In the genomic region with DNA sequence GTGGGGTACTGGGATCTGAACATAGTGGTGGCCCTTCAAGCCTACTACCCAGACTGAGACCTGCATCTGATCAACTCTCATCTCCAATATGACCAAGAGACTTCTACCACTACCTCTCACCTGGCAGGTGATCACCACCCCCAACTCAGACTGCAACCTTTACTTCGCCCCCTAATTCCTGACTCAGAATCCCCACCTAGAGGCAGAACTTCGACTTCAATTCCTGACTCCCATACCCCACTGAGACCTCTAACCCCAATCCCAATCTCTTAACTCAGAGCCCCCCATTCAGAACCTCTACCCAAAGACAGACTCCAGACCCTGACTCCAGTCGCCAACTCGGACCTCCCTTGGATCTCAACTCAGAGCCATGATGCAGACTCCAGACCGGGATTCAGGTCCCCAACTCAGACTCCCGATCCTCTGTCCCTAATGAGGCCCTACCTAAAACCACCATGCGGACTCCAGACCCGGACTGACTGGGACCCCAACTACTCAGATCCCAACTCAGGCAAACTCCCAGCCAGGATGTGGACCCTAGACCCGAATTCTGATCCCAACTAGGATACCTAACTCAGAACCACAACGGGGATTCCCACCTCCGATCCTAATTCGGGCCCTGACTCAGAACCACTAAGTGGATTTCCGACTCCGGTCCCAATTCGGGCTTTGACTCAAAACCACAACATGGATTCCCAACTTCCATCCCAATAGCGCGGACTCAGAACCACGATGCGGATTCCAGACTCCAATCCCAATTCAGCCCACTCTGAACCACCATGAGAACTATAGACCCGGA, we compare ENCODE assay signal across 8 cellular contexts. TPM values are rescaled to one million over a fixed set of nuclear protein-coding genes. Genes with fewer than 3 reads are reported as not detected.
DNase-seq lines count a peak whose midpoint lies in the region; ATAC-seq and TF ChIP-seq lines count a peak whose summit lies in the region.

No MANE protein-coding gene starts in this region.

- H3K27me3 ChIP-seq in Karpas-422 (ENCODE audit: low read length) = no peaks in the 10 kb centered on the region
- no peaks in the 10 kb centered on the region for H3K27me3 ChIP-seq in muscle layer of duodenum (ENCODE audit: low read depth, low read length)

- H3K4me1 ChIP-seq in Karpas-422 (ENCODE audit: low read length) (peaks cover 68% of the 10 kb centered on the region), muscle layer of duodenum (ENCODE audit: control insufficient read depth in 1 of 2, insufficient read depth in 2 of 2, low read length in 2 of 2) (peaks cover 0 to 26% of the 10 kb centered on the region in 2 donors)

- no peak overlapping the region for H2AFZ ChIP-seq in Karpas-422 (ENCODE audit: low read length)

- peaks cover 59% of the 10 kb centered on the region for H3K79me2 ChIP-seq in Karpas-422 (ENCODE audit: low read length)

- peak overlapping the region; percentile 11; the same call in 1 of the 2 replicates for H3K27ac ChIP-seq in Karpas-422 (ENCODE audit: low read length)
- peak overlapping the region in 1 of 2 donors; percentile 98 for H3K27ac ChIP-seq in coronary artery
- H3K27ac ChIP-seq in muscle layer of duodenum (ENCODE audit: low read length) = no peak overlapping the region

- DNase-seq in AG09309 (ENCODE audit: low read depth) = no peak
- DNase-seq in Karpas-422 = no peak
- DNase-seq in coronary artery (ENCODE audit: low spot score) = peak; percentile 33
- DNase-seq in NCI-H524 treated with DMSO at 0.1 percent for 48 hours (lab: John Stamatoyannopoulos, UW) = no peak
- DNase-seq in SHP77 treated with DMSO at 0.1 percent for 48 hours (lab: John Stamatoyannopoulos, UW) = no peak

- TF ChIP-seq CTCF in AG09309 (IDR thresholded peaks at IDR 0.05; ENCODE audit: control insufficient read depth, insufficient read depth, low read depth, low read length, missing control alignments) = no peak
- TF ChIP-seq CTCF in coronary artery (IDR thresholded peaks at IDR 0.05) = no peak

- H3K4me3 ChIP-seq in AG09309 (ENCODE audit: control insufficient read depth, low read depth, low read length) = peak overlapping the region; percentile 78
- H3K4me3 ChIP-seq in Karpas-422 (ENCODE audit: low read length) = peak overlapping the region; percentile 70
- peak overlapping the region; percentile 84 for H3K4me3 ChIP-seq in coronary artery
- peak overlapping the region; percentile 68 to 74 for H3K4me3 ChIP-seq in muscle layer of duodenum (ENCODE audit: low read depth in 1 of 2, low read length in 2 of 2)

- no peaks in the 10 kb centered on the region; the same call in 1 of the 2 replicates for H3K36me3 ChIP-seq in Karpas-422 (ENCODE audit: insufficient read depth, low read length)
- H3K36me3 ChIP-seq in muscle layer of duodenum (ENCODE audit: control insufficient read depth in 1 of 2, insufficient read depth in 2 of 2, low read length in 2 of 2) = no peaks in the 10 kb centered on the region

- H3K4me2 ChIP-seq in Karpas-422 (ENCODE audit: low read depth, low read length, poor library complexity, severe bottlenecking) = peak overlapping the region; percentile 76

- H4K20me1 ChIP-seq in Karpas-422 (ENCODE audit: insufficient read depth, low read depth, low read length) = peaks cover 14% of the 10 kb centered on the region

- H3K9me3 ChIP-seq in Karpas-422 (ENCODE audit: low read length) (no peaks in the 10 kb centered on the region), muscle layer of duodenum (ENCODE audit: control insufficient read depth in 1 of 2, low read length in 2 of 2) (no peaks in the 10 kb centered on the region)

- peak overlapping the region; percentile 81 for H3K9ac ChIP-seq in Karpas-422 (ENCODE audit: low read length)

- H3K9me2 ChIP-seq in Karpas-422 (replicated peaks; ENCODE audit: insufficient read depth, low read length) = no peaks in the 10 kb centered on the region

- no peak for ATAC-seq in GM18498 (IDR thresholded peaks at IDR 0.05; ENCODE audit: unreplicated experiment)
- ATAC-seq in HG03039 (IDR thresholded peaks at IDR 0.05; ENCODE audit: unreplicated experiment) = no peak

RNA-seq across cellular contexts. Expression of a gene that starts 1.2 kb away (rescaled TPM):
- 2.7 and 3.0 TPM in 2 replicates for total RNA-seq in Karpas-422 (2014; rRNA removed; shearing (Covaris generic); ENCODE audit: low replicate concordance)
